8 cellular contexts compared by ENCODE assay signal in the genomic region with DNA sequence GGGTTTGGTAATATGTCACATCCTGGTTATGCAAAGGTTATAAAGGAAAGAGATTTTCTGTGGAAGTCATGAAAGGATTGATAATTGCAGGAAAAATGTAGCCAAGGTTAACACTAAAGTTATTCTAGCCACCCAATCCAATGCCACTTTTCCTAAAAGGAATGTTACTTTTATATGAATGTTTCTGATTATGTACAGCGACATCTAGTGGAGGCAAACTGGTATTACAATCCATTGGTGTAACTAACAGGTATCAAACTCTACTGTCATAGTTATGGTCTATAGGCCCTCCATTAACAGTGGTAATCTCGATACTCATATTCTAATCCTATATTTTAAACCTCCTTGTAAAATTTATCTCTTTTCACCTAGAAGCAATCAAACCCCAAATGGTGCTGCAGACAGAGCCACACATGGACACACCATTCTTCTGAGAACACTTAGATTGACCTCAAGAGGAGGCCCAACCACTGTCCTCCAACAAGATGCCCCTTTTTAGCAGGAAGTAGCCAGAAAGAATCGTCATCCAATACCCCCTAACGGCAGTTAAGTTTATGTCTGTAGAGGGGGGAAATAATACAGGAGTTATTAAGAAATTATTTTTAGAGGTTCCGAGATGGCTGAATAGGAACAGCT.
DNase-seq lines count a peak whose midpoint lies in the region; ATAC-seq and TF ChIP-seq lines count a peak whose summit lies in the region.

No MANE protein-coding gene starts in this region.

- H3F3A ChIP-seq in PC-3 (ENCODE audit: low read length, unreplicated experiment), result no peaks in the 10 kb centered on the region

- H3K36me3 Mint-ChIP-seq in endothelial cell (ENCODE audit: low read depth, unreplicated experiment) (peaks cover 4% of the 10 kb centered on the region), neural crest cell (ENCODE audit: low read depth) (peaks cover 46% of the 10 kb centered on the region)

- H3K4me1 ChIP-seq in PC-3 (ENCODE audit: insufficient read depth, low read length), result no peaks in the 10 kb centered on the region

- intact Hi-C loops in PC-3 (cut with micrococcal nuclease), result loop anchor here (1.0 kb wide), 1 partner anchor 109 kb away; no protein-coding TSS in a partner anchor

- H4K20me1 ChIP-seq in PC-3 (ENCODE audit: low read length), result no peaks in the 10 kb centered on the region

- DNase-seq in DMS79 (lab: John Stamatoyannopoulos, UW), result peak; percentile 1
- peak; percentile 65 for DNase-seq in PC-3
- peak; percentile 7 for DNase-seq in endothelial cell (ENCODE audit: low spot score)
- peak; percentile 1 for DNase-seq in neural crest cell (ENCODE audit: low read depth, low spot score)
- DNase-seq in activated CD4-positive, alpha-beta T cell treated with anti-CD3 and anti-CD28 coated beads, Interleukin-2, amount 50 U/mL, for 48 hours, result no peak

- H3K4me3 Mint-ChIP-seq in endothelial cell (ENCODE audit: unreplicated experiment), result no peak overlapping the region
- no peak overlapping the region for H3K4me3 Mint-ChIP-seq in neural crest cell

- no peak overlapping the region for H3K27ac ChIP-seq in PC-3 (ENCODE audit: low read length)

- ATAC-seq in HG02759 (IDR thresholded peaks at IDR 0.05; ENCODE audit: unreplicated experiment) (peak; percentile 60), PC-3 (peak; percentile 31), HG03439 (IDR thresholded peaks at IDR 0.05; ENCODE audit: unreplicated experiment) (no peak), HG02610 (IDR thresholded peaks at IDR 0.05; ENCODE audit: unreplicated experiment) (no peak)

- H3K9ac ChIP-seq in PC-3 (ENCODE audit: low read length), result no peak overlapping the region

- CTCF ChIA-PET in PC-3 (lab: Charles Lee), result no interaction called here

- H3K27ac Mint-ChIP-seq in endothelial cell (ENCODE audit: unreplicated experiment), result no peak overlapping the region
- no peak overlapping the region for H3K27ac Mint-ChIP-seq in neural crest cell (ENCODE audit: unreplicated experiment)

- H3K4me1 Mint-ChIP-seq in endothelial cell (ENCODE audit: unreplicated experiment) (no peaks in the 10 kb centered on the region), neural crest cell (no peaks in the 10 kb centered on the region)

- POLR2A ChIA-PET in PC-3 (lab: Charles Lee; ENCODE audit: unreplicated experiment), result no interaction called here

- no peaks in the 10 kb centered on the region for H3K9me2 ChIP-seq in PC-3 (replicated peaks; ENCODE audit: low read length)

- H3K36me3 ChIP-seq in PC-3 (ENCODE audit: low read depth, low read length), result no peaks in the 10 kb centered on the region

- TF ChIP-seq CTCF in PC-3 (conservative IDR thresholded peaks at IDR 0.05; ENCODE audit: low read depth, low read length) (peak; percentile 80), endothelial cell (IDR thresholded peaks at IDR 0.05; ENCODE audit: unreplicated experiment) (peak; percentile 98), neural crest cell (conservative IDR thresholded peaks at IDR 0.05) (peak; percentile 87)

- no peaks in the 10 kb centered on the region for H3K79me2 ChIP-seq in PC-3 (ENCODE audit: low read length)

- no peaks in the 10 kb centered on the region for H3K27me3 Mint-ChIP-seq in endothelial cell (ENCODE audit: unreplicated experiment)
- no peaks in the 10 kb centered on the region for H3K27me3 Mint-ChIP-seq in neural crest cell (ENCODE audit: low read depth)

- peaks cover 8% of the 10 kb centered on the region for H3K9me3 Mint-ChIP-seq in endothelial cell (ENCODE audit: unreplicated experiment)
- peaks cover 19% of the 10 kb centered on the region for H3K9me3 Mint-ChIP-seq in neural crest cell

- H2AFZ ChIP-seq in PC-3 (ENCODE audit: low read length), result no peak overlapping the region

- H3K4me3 ChIP-seq in PC-3 (ENCODE audit: low read length), result no peak overlapping the region

- no TSS peak for BruUV-seq in PC-3 (replicated peaks; lab: Mats Ljungman, UMichigan)

- H3K27me3 ChIP-seq in PC-3 (ENCODE audit: low read length), result no peaks in the 10 kb centered on the region

- no peaks in the 10 kb centered on the region for H3K9me3 ChIP-seq in PC-3 (ENCODE audit: low read length)

- H3K4me2 ChIP-seq in PC-3 (ENCODE audit: low read length), result no peak overlapping the region

Comparison
In these comparisons a context has a peak if more than half of its experiments do, and no peak if none do; other contexts are left out.
1. DNase-seq: peak in DMS79 (single experiment), PC-3 (single experiment), endothelial cell (single experiment) and neural crest cell (single experiment); none in activated CD4-positive, alpha-beta T cell treated with anti-CD3 and anti-CD28 coated beads, Interleukin-2, amount 50 U/mL, for 48 hours (0 of 2).
2. ATAC-seq: peak in HG02759 (single experiment) and PC-3 (single experiment); none in HG03439 (single experiment) and HG02610 (single experiment).
3. Peak in every context shown above with its lines, with median percentiles within 50 percentile points of each other: CTCF ChIP-seq.